8 cellular contexts compared by ENCODE assay signal in genomic region chr5:112737088-112737471, GRCh38. TPM values are rescaled to one million over a fixed set of nuclear protein-coding genes. Genes with fewer than 3 reads are reported as not detected.
DNase-seq lines count a peak whose midpoint lies in the region; ATAC-seq and TF ChIP-seq lines count a peak whose summit lies in the region.

No MANE protein-coding gene starts in this region.

- no peaks in the 10 kb centered on the region for H3K27me3 Mint-ChIP-seq in T-cell

- peaks cover 26% of the 10 kb centered on the region for H4K20me1 ChIP-seq in smooth muscle cell (ENCODE audit: low read depth)

- H2AFZ ChIP-seq in smooth muscle cell (ENCODE audit: low read depth): peak overlapping the region; percentile 74

- H3F3A ChIP-seq in smooth muscle cell (ENCODE audit: low read depth): no peaks in the 10 kb centered on the region

- peaks cover 40% of the 10 kb centered on the region for H3K4me1 ChIP-seq in left ventricle myocardium inferior
- peaks cover 12% of the 10 kb centered on the region for H3K4me1 ChIP-seq in smooth muscle cell (ENCODE audit: low read depth)

- H3K36me3 ChIP-seq in left ventricle myocardium inferior (no peaks in the 10 kb centered on the region), smooth muscle cell (ENCODE audit: low read depth) (no peaks in the 10 kb centered on the region)

- no peak overlapping the region for H3K27ac Mint-ChIP-seq in T-cell

- peak overlapping the region; percentile 90 to 96 (median 94) for H3K4me3 Mint-ChIP-seq in T-cell

- peaks cover 2% of the 10 kb centered on the region for H3K36me3 Mint-ChIP-seq in T-cell

- H3K4me1 Mint-ChIP-seq in T-cell: peaks cover 32 to 36% (median 33%) of the 10 kb centered on the region in 3 donors

- H3K9me3 ChIP-seq in left ventricle myocardium inferior (replicated peaks) (no peaks in the 10 kb centered on the region), smooth muscle cell (replicated peaks; ENCODE audit: low read depth) (no peaks in the 10 kb centered on the region)

- CTCF ChIA-PET in T-cell (lab: Charles Lee): interaction anchor here (1.1 to 1.8 kb wide), 5 partner anchors 13 to 29 kb away, joined by 3 to 7 read pairs (median 4); no protein-coding TSS in a partner anchor

- H3K9me3 Mint-ChIP-seq in T-cell: no peaks in the 10 kb centered on the region

- H3K4me3 ChIP-seq in AG10803 (ENCODE audit: low read length) (peak overlapping the region; percentile 84), left ventricle myocardium inferior (peak overlapping the region; percentile 79), smooth muscle cell (peak overlapping the region; percentile 82)

- DNase-seq in AG10803 (ENCODE audit: low read depth) (no peak), T-cell (no peak), left ventricle myocardium inferior (no peak), smooth muscle cell (lab: John Stamatoyannopoulos, UW; ENCODE audit: unreplicated experiment) (no peak), NCI-H2029 treated with DMSO at 0.1 percent for 48 hours (lab: John Stamatoyannopoulos, UW) (no peak), Ammon's horn (ENCODE audit: low spot score) (no peak)

- H3K79me2 ChIP-seq in smooth muscle cell (ENCODE audit: low read depth): peaks cover 51% of the 10 kb centered on the region

- POLR2A ChIA-PET in T-cell (lab: Charles Lee): no interaction called here

- intact Hi-C loops in left ventricle myocardium inferior (cut with micrococcal nuclease): no loop called here

- H3K27ac ChIP-seq in left ventricle myocardium inferior (replicated peaks): peak overlapping the region; percentile 84
- H3K27ac ChIP-seq in smooth muscle cell (ENCODE audit: low read depth): no peak overlapping the region

- peak overlapping the region; percentile 92 for H3K4me2 ChIP-seq in smooth muscle cell

- H3K9ac ChIP-seq in smooth muscle cell (ENCODE audit: low read depth): peak overlapping the region; percentile 45

- WGBS in smooth muscle cell (ENCODE audit: low lambda C conversion rate): 14% methylated on average over 2 of the region's 2 CpGs

- H3K27me3 ChIP-seq in left ventricle myocardium inferior (ENCODE audit: low read depth) (no peaks in the 10 kb centered on the region), smooth muscle cell (ENCODE audit: low read depth) (no peaks in the 10 kb centered on the region)

- peak; percentile 3 for ATAC-seq in GM21526 (IDR thresholded peaks at IDR 0.05; ENCODE audit: low FRiP score, unreplicated experiment)
- no peak for ATAC-seq in T-cell (replicated peaks in 1 of 4)
- no peak for ATAC-seq in HG03342 (IDR thresholded peaks at IDR 0.05; ENCODE audit: unreplicated experiment)

- no peak for TF ChIP-seq CTCF in AG10803 (conservative IDR thresholded peaks at IDR 0.05; ENCODE audit: low read length)
- TF ChIP-seq CTCF in left ventricle myocardium inferior (IDR thresholded peaks at IDR 0.05; ENCODE audit: borderline replicate concordance): no peak
- TF ChIP-seq CTCF in smooth muscle cell (IDR thresholded peaks at IDR 0.05; ENCODE audit: borderline replicate concordance, insufficient read depth, poor library complexity, severe bottlenecking): no peak

RNA-seq across cellular contexts. Expression of gene APC, which starts 0.6 kb away (rescaled TPM):
- 10 to 100 TPM; 33.0 to 45.0 (median 39.7) TPM for total RNA-seq in T-cell
- 33.4 TPM for total RNA-seq in left ventricle myocardium inferior
- total RNA-seq in smooth muscle cell: 36.7 and 51.1 TPM in 2 replicates
- polyA plus RNA-seq in smooth muscle cell: 9.1 and 16.4 TPM in 2 replicates
